8 cellular contexts compared by ENCODE assay signal in the genomic region with DNA sequence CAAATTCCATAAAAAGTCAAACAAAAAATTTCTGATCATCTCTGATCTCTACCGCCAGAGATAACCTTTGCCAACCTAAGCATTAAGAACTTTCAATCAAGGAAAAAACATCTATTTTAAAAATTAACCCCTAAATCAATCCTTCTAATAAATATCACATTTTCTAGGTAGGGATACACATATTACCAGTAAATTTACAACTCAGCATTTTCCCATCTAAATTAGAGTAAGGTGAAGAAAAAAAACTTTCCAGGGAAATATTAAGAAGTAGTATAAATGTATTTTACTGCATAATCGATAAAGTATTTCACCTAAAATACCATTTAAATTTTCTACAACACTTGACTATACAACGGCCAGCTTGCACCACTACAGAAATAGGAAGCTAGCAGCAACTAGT. TPM values are rescaled to one million over a fixed set of nuclear protein-coding genes. Genes with fewer than 3 reads are reported as not detected.
DNase-seq lines count a peak whose midpoint lies in the region; ATAC-seq, FAIRE-seq and TF ChIP-seq lines count a peak whose summit lies in the region.

No MANE protein-coding gene starts in this region.

- no peaks in the 10 kb centered on the region for H4K20me1 ChIP-seq in GM12878 (ENCODE audit: control insufficient read depth, insufficient read depth)

- H3K27me3 ChIP-seq in right cardiac atrium (ENCODE audit: control insufficient read depth, insufficient read depth) = no peaks in the 10 kb centered on the region
- H3K27me3 ChIP-seq in right atrium auricular region = no peaks in the 10 kb centered on the region
- no peaks in the 10 kb centered on the region for H3K27me3 ChIP-seq in GM12878 (replicated peaks in 1 of 2; ENCODE audit: control insufficient read depth in 2 of 2, insufficient read depth in 2 of 2, low read length in 1 of 2)
- no peaks in the 10 kb centered on the region for H3K27me3 ChIP-seq in mesenchymal stem cell (ENCODE audit: control insufficient read depth in 1 of 2, insufficient read depth in 1 of 2, low read length in 2 of 2)
- H3K27me3 ChIP-seq in adrenal gland = no peaks in the 10 kb centered on the region

- no peak overlapping the region for H3K27ac ChIP-seq in right cardiac atrium (ENCODE audit: low read length)
- peak overlapping the region in 1 of 2 donors; percentile 95 for H3K27ac ChIP-seq in right atrium auricular region
- peak overlapping the region; percentile 89 for H3K27ac ChIP-seq in GM12878 (ENCODE audit: control insufficient read depth, insufficient read depth)
- H3K27ac ChIP-seq in mesenchymal stem cell (ENCODE audit: low read length, poor library complexity, severe bottlenecking) = no peak overlapping the region
- H3K27ac ChIP-seq in adrenal gland = peak overlapping the region in 2 of 5 donors; percentile 85 to 86

- H3K14ac ChIP-seq in mesenchymal stem cell (ENCODE audit: low read length in 2 of 2) = no peak overlapping the region

- H2AK5ac ChIP-seq in mesenchymal stem cell (ENCODE audit: low read length, severe bottlenecking) = no peak overlapping the region

- no peak for DNase-seq in right cardiac atrium
- no peak for DNase-seq in right atrium auricular region (ENCODE audit: low spot score)
- no peak for DNase-seq in GM12878 (ENCODE audit: low read depth, low spot score)
- DNase-seq in mesenchymal stem cell = no peak
- no peak for DNase-seq in NCI-H2081 (lab: John Stamatoyannopoulos, UW)
- no peak for DNase-seq in adrenal gland

- H3K9ac ChIP-seq in GM12878 (ENCODE audit: control insufficient read depth, insufficient read depth, low read length) (peak overlapping the region; percentile 91), mesenchymal stem cell (ENCODE audit: low read length) (peak overlapping the region; percentile 84)

- POLR2A ChIA-PET in GM12878 (lab: Charles Lee) = interaction anchor here (0.8 to 6.3 kb wide), 8 partner anchors 8 to 519 kb away, joined by 3 to 70 read pairs (median 6); a partner anchor contains a TSS

- H2BK120ac ChIP-seq in mesenchymal stem cell (ENCODE audit: low read depth, low read length) = no peak overlapping the region

- no peak overlapping the region for H3K23ac ChIP-seq in mesenchymal stem cell (ENCODE audit: low read length in 2 of 2)

- in situ Hi-C loops in GM12878 (cut with MboI) = no loop called here

- no peaks in the 10 kb centered on the region for H3K36me3 ChIP-seq in right atrium auricular region
- H3K36me3 ChIP-seq in GM12878 (ENCODE audit: control insufficient read depth in 2 of 2, insufficient read depth in 2 of 2, low read length in 1 of 2) = no peaks in the 10 kb centered on the region; a peak in 1 of 4 replicates
- H3K36me3 ChIP-seq in mesenchymal stem cell (ENCODE audit: control insufficient read depth in 1 of 2, insufficient read depth in 2 of 2, low read depth in 1 of 2, low read length in 2 of 2) = no peaks in the 10 kb centered on the region
- no peaks in the 10 kb centered on the region for H3K36me3 ChIP-seq in adrenal gland (replicated peaks in 1 of 2)

- no peaks in the 10 kb centered on the region for H3K9me3 ChIP-seq in right cardiac atrium (ENCODE audit: control insufficient read depth, low read length)
- no peaks in the 10 kb centered on the region for H3K9me3 ChIP-seq in right atrium auricular region
- no peaks in the 10 kb centered on the region; the same call in 2 of the 3 replicates for H3K9me3 ChIP-seq in GM12878 (replicated peaks; ENCODE audit: control insufficient read depth, insufficient read depth, low read length)
- no peaks in the 10 kb centered on the region for H3K9me3 ChIP-seq in mesenchymal stem cell (ENCODE audit: control insufficient read depth, low read length)
- H3K9me3 ChIP-seq in adrenal gland (replicated peaks in 1 of 3) = no peaks in the 10 kb centered on the region

- BruUV-seq in GM12878 (replicated peaks; lab: Mats Ljungman, UMichigan) = no TSS peak

- H3K79me1 ChIP-seq in mesenchymal stem cell (replicated peaks; ENCODE audit: low read length, poor library complexity, severe bottlenecking) = peaks cover 3% of the 10 kb centered on the region

- H3K4me2 ChIP-seq in GM12878 (ENCODE audit: control insufficient read depth, insufficient read depth) = peak overlapping the region; percentile 67
- peak overlapping the region; percentile 85 for H3K4me2 ChIP-seq in mesenchymal stem cell (ENCODE audit: low read length, poor library complexity, severe bottlenecking)

- ATAC-seq in right cardiac atrium (no peak), GM12878 (no peak), HG02763 (IDR thresholded peaks at IDR 0.05; ENCODE audit: unreplicated experiment) (no peak), HG02642 (IDR thresholded peaks at IDR 0.05; ENCODE audit: poor library complexity, unreplicated experiment) (no peak)

- H2BK15ac ChIP-seq in mesenchymal stem cell (ENCODE audit: low read depth, poor library complexity, severe bottlenecking) = no peak overlapping the region

- H4K8ac ChIP-seq in mesenchymal stem cell (ENCODE audit: low read length) = no peak overlapping the region

- H4K91ac ChIP-seq in mesenchymal stem cell (ENCODE audit: low read length) = no peak overlapping the region

- no peak overlapping the region for H2BK12ac ChIP-seq in mesenchymal stem cell (ENCODE audit: low read length in 2 of 2)

- no peak overlapping the region for H3K4ac ChIP-seq in mesenchymal stem cell (ENCODE audit: low read depth in 1 of 2, low read length in 2 of 2)

- H3K4me1 ChIP-seq in right cardiac atrium (ENCODE audit: control insufficient read depth, insufficient read depth, low read length) = no peaks in the 10 kb centered on the region
- H3K4me1 ChIP-seq in right atrium auricular region = peaks cover 0 to 31% of the 10 kb centered on the region in 2 donors
- H3K4me1 ChIP-seq in GM12878 (ENCODE audit: control insufficient read depth, insufficient read depth, low read length) = peaks cover 14% of the 10 kb centered on the region
- H3K4me1 ChIP-seq in mesenchymal stem cell (ENCODE audit: control insufficient read depth, insufficient read depth, low read depth, low read length) = peaks cover 5% of the 10 kb centered on the region
- peaks cover 8 to 32% of the 10 kb centered on the region in 2 donors for H3K4me1 ChIP-seq in adrenal gland (replicated peaks in 1 of 2)

- no peak overlapping the region for H3K18ac ChIP-seq in mesenchymal stem cell (ENCODE audit: low read depth in 1 of 2, low read length in 2 of 2)

- no peak overlapping the region for H2AFZ ChIP-seq in GM12878 (ENCODE audit: control insufficient read depth, low read depth, low read length)
- no peak overlapping the region for H2AFZ ChIP-seq in mesenchymal stem cell (ENCODE audit: low read depth, low read length)

- CTCF ChIA-PET in GM12878 (lab: Yijun Ruan, JAX) = interaction anchor here (0.9 to 3.3 kb wide), 10 partner anchors 10 to 390 kb away, joined by 3 to 26 read pairs (median 4); a partner anchor contains a TSS

- WGBS in right cardiac atrium = 35% methylated on average over 3 of the region's 3 CpGs
- 33% methylated on average over 3 of the region's 3 CpGs for WGBS in GM12878 (ENCODE audit: insufficient coverage, insufficient replicate concordance, low lambda C conversion rate, missing lambda C conversion rate)
- WGBS in mesenchymal stem cell = 50% methylated on average over 2 of the region's 3 CpGs
- 29 to 40% (median 33%) methylated on average over 3 of the region's 3 CpGs for WGBS in adrenal gland, 4 donors

- TF ChIP-seq POLR2A in GM12878 (IDR thresholded peaks at IDR 0.05; ENCODE audit: low read depth, low read length) = no peak
- TF ChIP-seq POLR2A in adrenal gland (IDR thresholded peaks at IDR 0.05) = no peak

- SMC1A ChIA-PET in GM12878 (lab: Charles Lee; ENCODE audit: uncharacterized antibody, unreplicated experiment) = interaction anchor here (0.7 to 9.6 kb wide), 19 partner anchors 9 to 409 kb away, joined by 3 to 135 read pairs (median 5); a partner anchor contains a TSS

- RAD21 ChIA-PET in GM12878 (lab: Charles Lee; ENCODE audit: unreplicated experiment) = interaction anchor here (1.0 to 5.6 kb wide), 18 partner anchors 9 to 139 kb away, joined by 3 to 40 read pairs (median 6); a partner anchor contains a TSS

- intact Hi-C loops in right cardiac atrium (cut with DNase I) (loop anchor here in 2 of 4 donors (5.0 kb wide), 2 partner anchors 121 to 146 kb away; no protein-coding TSS in a partner anchor), GM12878 (cut with micrococcal nuclease; ENCODE audit: unreplicated experiment) (no loop called here), adrenal gland (cut with DNase I) (no loop called here)

- H3K4me3 ChIP-seq in right cardiac atrium (ENCODE audit: low read length) = peak overlapping the region; percentile 76
- peak overlapping the region in 1 of 2 donors; percentile 86 for H3K4me3 ChIP-seq in right atrium auricular region
- peak overlapping the region; percentile 90 for H3K4me3 ChIP-seq in GM12878
- H3K4me3 ChIP-seq in mesenchymal stem cell (ENCODE audit: insufficient read depth in 1 of 2, low read depth in 1 of 2, low read length in 2 of 2) = peak overlapping the region in 1 of 2 experiments; percentile 92
- H3K4me3 ChIP-seq in adrenal gland = peak overlapping the region in 1 of 4 donors; percentile 99

- no peak for TF ChIP-seq EP300 in GM12878 (IDR thresholded peaks at IDR 0.05; ENCODE audit: borderline replicate concordance in 1 of 2, control insufficient read depth in 1 of 2, low read depth in 2 of 2, low read length in 2 of 2)

- no peak for FAIRE-seq in GM12878 (lab: Jason Lieb, UNC)

- TF ChIP-seq CTCF in right atrium auricular region (IDR thresholded peaks at IDR 0.05) (no peak), GM12878 (IDR thresholded peaks at IDR 0.05 in 2 of 3, conservative IDR thresholded peaks at IDR 0.05 in 1 of 3; ENCODE audit: control insufficient read depth in 2 of 3, extremely low read depth in 1 of 3, insufficient read depth in 1 of 3, low read depth in 3 of 3, low read length in 3 of 3) (no peak), adrenal gland (IDR thresholded peaks at IDR 0.05) (no peak)

- no peak for TF ChIP-seq RAD21 in GM12878 (IDR thresholded peaks at IDR 0.05; ENCODE audit: insufficient read depth, low read depth, low read length)

- no peak overlapping the region for H2BK5ac ChIP-seq in mesenchymal stem cell (ENCODE audit: low read depth, low read length, poor library complexity, severe bottlenecking)

- peaks cover 61% of the 10 kb centered on the region for H3K79me2 ChIP-seq in GM12878 (ENCODE audit: control insufficient read depth, insufficient read depth, low read length)

RNA-seq across cellular contexts. Expression of a gene that starts 1.5 kb away (rescaled TPM):
- 10 to 100 TPM in 3 of 4 donors, 1 to 10 TPM in 1; 9.5 to 13.0 (median 11.3) TPM for total RNA-seq in right cardiac atrium
- polyA plus RNA-seq in right cardiac atrium = 5.3 TPM
- total RNA-seq in right atrium auricular region = 10 to 100 TPM in 1 of 2 donors, 1 to 10 TPM in 1; 6.6 to 12.0 TPM
- total RNA-seq in GM12878 (2013; cell fraction: nucleolus; rRNA removed) = 86.2 and 87.2 TPM in 2 replicates
- 21.5 and 24.1 TPM in 2 replicates for total RNA-seq in GM12878 (2014; rRNA removed)
- 18.7 and 20.3 TPM in 2 replicates for total RNA-seq in GM12878 (2014; rRNA removed; fragmentation: Illumina TruSeq; extraction: Trizol)
- total RNA-seq in GM12878 (2021) = 18.9 and 19.3 TPM in 2 replicates
- 6.6 TPM for polyA plus RNA-seq in GM12878 (2011; ENCODE audit: low read depth)
- 33.6 and 36.3 TPM in 2 replicates for polyA plus RNA-seq in GM12878 (2011; rRNA removed)
- polyA plus RNA-seq in GM12878 (2011; cell fraction: cytosol; rRNA removed) = 23.3 and 24.8 TPM in 2 replicates
- polyA plus RNA-seq in GM12878 (2011; cell fraction: nucleus; rRNA removed) = 19.2 and 20.8 TPM in 2 replicates
- 9.8 and 13.8 TPM in 2 replicates for polyA plus RNA-seq in GM12878 (2012)
- polyA plus RNA-seq in GM12878 (2014; fragmentation: Illumina TruSeq; extraction: Trizol) = 17.2 and 19.6 TPM in 2 replicates
- polyA plus RNA-seq in GM12878 (2014; fragmentation: Nextera tagmentation; extraction: Ambion mirVana) = 1 to 10 TPM; 4.7 to 6.2 TPM
- 16.7 and 16.9 TPM in 2 replicates for polyA plus RNA-seq in GM12878 (2014; rRNA removed)
- 10 to 100 TPM; 13.3 to 15.5 TPM for polyA plus RNA-seq in GM12878 (2016; fragmentation: Nextera tagmentation; extraction: Ambion mirVana)
- polyA minus RNA-seq in GM12878 (2011; rRNA and poly(A)+ RNA removed) = 44.5 and 47.5 TPM in 2 replicates
- 12.0 and 14.5 TPM in 2 replicates for polyA minus RNA-seq in GM12878 (2011; cell fraction: cytosol; rRNA and poly(A)+ RNA removed)
- polyA minus RNA-seq in GM12878 (2011; cell fraction: nucleus; rRNA and poly(A)+ RNA removed) = 21.5 and 32.9 TPM in 2 replicates
- polyA plus RNA-seq in mesenchymal stem cell (2013, experiment 1 of 2) = 11.2 TPM
- polyA plus RNA-seq in mesenchymal stem cell (2013, experiment 2 of 2) = 10.8 TPM
- total RNA-seq in adrenal gland = 10 to 100 TPM in 7 of 8 donors, 1 to 10 TPM in 1; 9.1 to 25.9 (median 16.6) TPM
- 10 to 100 TPM in 1 of 3 donors, 1 to 10 TPM in 2; 5.3 to 12.5 (median 9.2) TPM for polyA plus RNA-seq in adrenal gland

RNA-seq across cellular contexts. Expression of a gene that starts 12.6 kb away (rescaled TPM):
- total RNA-seq in right cardiac atrium (10 to 100 TPM in 3 of 4 donors, 1 to 10 TPM in 1; 9.0 to 16.1 (median 12.2) TPM), right atrium auricular region (1 to 10 TPM; 9.9 to 10.0 TPM), GM12878 (2014; rRNA removed) (29.5 and 30.4 TPM in 2 replicates), GM12878 (2014; rRNA removed; fragmentation: Illumina TruSeq; extraction: Trizol) (32.2 and 32.3 TPM in 2 replicates), GM12878 (2021) (26.3 and 29.0 TPM in 2 replicates), adrenal gland (10 to 100 TPM; 15.0 to 36.1 (median 29.3) TPM)
- polyA plus RNA-seq in right cardiac atrium (3.0 TPM), GM12878 (2011; rRNA removed) (65.9 and 71.7 TPM in 2 replicates), GM12878 (2014; fragmentation: Illumina TruSeq; extraction: Trizol) (40.0 and 42.3 TPM in 2 replicates), GM12878 (2014; fragmentation: Nextera tagmentation; extraction: Ambion mirVana) (10 to 100 TPM; 24.7 to 28.5 TPM), GM12878 (2014; rRNA removed) (24.3 and 29.2 TPM in 2 replicates), GM12878 (2016; fragmentation: Nextera tagmentation; extraction: Ambion mirVana) (10 to 100 TPM; 35.7 to 36.4 TPM), adrenal gland (10 to 100 TPM in 1 of 3 donors, 1 to 10 TPM in 2; 3.9 to 26.4 (median 4.9) TPM)
- total RNA-seq in GM12878 (2013; cell fraction: nucleolus; rRNA removed) = 81.0 and 93.9 TPM in 2 replicates
- polyA plus RNA-seq in GM12878 (2011; ENCODE audit: low read depth) = 21.6 TPM
- 42.6 and 46.8 TPM in 2 replicates for polyA plus RNA-seq in GM12878 (2011; cell fraction: cytosol; rRNA removed)
- polyA plus RNA-seq in GM12878 (2011; cell fraction: nucleus; rRNA removed) = 23.1 and 25.8 TPM in 2 replicates
- 20.0 and 23.8 TPM in 2 replicates for polyA plus RNA-seq in GM12878 (2012)
- 47.7 and 66.8 TPM in 2 replicates for polyA minus RNA-seq in GM12878 (2011; rRNA and poly(A)+ RNA removed)
- polyA minus RNA-seq in GM12878 (2011; cell fraction: cytosol; rRNA and poly(A)+ RNA removed) = 9.9 and 15.5 TPM in 2 replicates
- 23.2 and 32.4 TPM in 2 replicates for polyA minus RNA-seq in GM12878 (2011; cell fraction: nucleus; rRNA and poly(A)+ RNA removed)
- 2.2 TPM for polyA plus RNA-seq in mesenchymal stem cell (2013, experiment 1 of 2)
- 2.2 TPM for polyA plus RNA-seq in mesenchymal stem cell (2013, experiment 2 of 2)
